Comparison of ENCODE assay signal across 8 cellular contexts in the genomic region with DNA sequence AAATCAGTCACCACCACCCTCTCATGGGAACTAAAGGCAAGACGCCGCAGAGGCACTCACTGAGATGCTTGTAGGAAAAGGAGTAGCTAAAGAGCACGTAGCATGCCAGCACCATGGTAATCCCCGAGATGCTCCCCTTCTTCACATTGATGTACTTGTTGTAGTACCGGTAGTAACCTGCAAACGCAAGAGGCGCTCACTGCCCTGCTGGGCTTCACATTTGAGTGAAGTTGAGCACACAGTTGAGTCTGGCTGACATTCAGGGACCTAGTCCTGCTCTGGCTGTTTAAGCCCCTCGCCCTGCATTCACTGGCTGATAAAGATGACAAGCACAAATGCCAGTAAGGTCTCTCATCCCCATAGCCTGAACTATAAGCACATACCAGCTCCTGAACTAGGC. TPM values are rescaled to one million over a fixed set of nuclear protein-coding genes. Genes with fewer than 3 reads are reported as not detected.
DNase-seq lines count a peak whose midpoint lies in the region; TF ChIP-seq lines count a peak whose summit lies in the region.

No MANE protein-coding gene starts in this region.

- H3K9ac ChIP-seq in GM23248 = no peak overlapping the region

- H3K9me3 ChIP-seq in GM23248 (ENCODE audit: low read depth) = no peaks in the 10 kb centered on the region
- H3K9me3 ChIP-seq in sigmoid colon = no peaks in the 10 kb centered on the region
- no peaks in the 10 kb centered on the region for H3K9me3 ChIP-seq in effector memory CD4-positive, alpha-beta T cell (ENCODE audit: control insufficient read depth, low read length)

- no peak for TF ChIP-seq EP300 in sigmoid colon (IDR thresholded peaks at IDR 0.05)

- peaks cover 30% of the 10 kb centered on the region for H3K36me3 Mint-ChIP-seq in Calu3 (ENCODE audit: insufficient read depth, unreplicated experiment)

- H3K27me3 ChIP-seq in GM23248 (replicated peaks; ENCODE audit: insufficient read depth) = no peaks in the 10 kb centered on the region
- H3K27me3 ChIP-seq in sigmoid colon = no peaks in the 10 kb centered on the region
- H3K27me3 ChIP-seq in effector memory CD4-positive, alpha-beta T cell (replicated peaks; ENCODE audit: control insufficient read depth, insufficient read depth, low read length, poor library complexity, severe bottlenecking) = no peaks in the 10 kb centered on the region

- H3K4me3 ChIP-seq in GM23248 (no peak overlapping the region), fibroblast of mammary gland (ENCODE audit: control insufficient read depth, low read depth, low read length) (no peak overlapping the region), sigmoid colon (no peak overlapping the region)
- H3K4me3 ChIP-seq in effector memory CD4-positive, alpha-beta T cell (ENCODE audit: insufficient read depth, low read depth, low read length, poor library complexity, severe bottlenecking) = no peak overlapping the region

- no peak overlapping the region for H3K27ac Mint-ChIP-seq in Calu3 (ENCODE audit: unreplicated experiment)

- DNase-seq in AG20443 (ENCODE audit: low spot score) (peak; percentile 27), GM23248 (peak; percentile 57), SKM-1 treated with dmso at 0.1 percent for 144 hours (lab: John Stamatoyannopoulos, UW; ENCODE audit: unreplicated experiment) (peak; percentile 48), fibroblast of mammary gland (ENCODE audit: low read depth) (peak; percentile 44), sigmoid colon (no peak), globus pallidus (ENCODE audit: low spot score) (no peak), Calu3 (no peak)
- DNase-seq in effector memory CD4-positive, alpha-beta T cell = no peak

- H2AFZ ChIP-seq in GM23248 = no peak overlapping the region

- intact Hi-C loops in sigmoid colon (cut with DNase I) = no loop called here
- intact Hi-C loops in Calu3 (cut with micrococcal nuclease; ENCODE audit: unreplicated experiment) = no loop called here

- H3K4me1 Mint-ChIP-seq in Calu3 (ENCODE audit: low read depth, unreplicated experiment) = no peaks in the 10 kb centered on the region

- peaks cover 16% of the 10 kb centered on the region for H3F3A ChIP-seq in GM23248 (ENCODE audit: insufficient read depth)

- H3K27ac ChIP-seq in GM23248 (no peak overlapping the region), sigmoid colon (no peak overlapping the region)
- H3K27ac ChIP-seq in effector memory CD4-positive, alpha-beta T cell (ENCODE audit: insufficient read depth, low read length, poor library complexity, severe bottlenecking) = no peak overlapping the region

- peak; percentile 47 for TF ChIP-seq CTCF in fibroblast of mammary gland (conservative IDR thresholded peaks at IDR 0.05; ENCODE audit: control insufficient read depth, insufficient read depth, low read depth, low read length)
- TF ChIP-seq CTCF in sigmoid colon (IDR thresholded peaks at IDR 0.05) = no peak
- no peak for TF ChIP-seq CTCF in Calu3 (IDR thresholded peaks at IDR 0.05; ENCODE audit: unreplicated experiment)

- WGBS in GM23248 (ENCODE audit: low coverage in 1 of 2, low lambda C conversion rate in 2 of 2, missing lambda C conversion rate in 2 of 2), 2 experiments = 79 to 83% methylated on average over 8 of the region's 8 CpGs
- WGBS in sigmoid colon, 2 donors = 90 to 92% methylated on average over 8 of the region's 8 CpGs

- H4K20me1 ChIP-seq in GM23248 (ENCODE audit: insufficient read depth) = peaks cover 8% of the 10 kb centered on the region; the same call in 1 of the 2 replicates

- H3K4me3 Mint-ChIP-seq in Calu3 (ENCODE audit: low read depth, unreplicated experiment) = no peak overlapping the region

- in situ Hi-C loops in GM23248 (cut with MboI) = no loop called here

- no peaks in the 10 kb centered on the region for H3K9me3 Mint-ChIP-seq in Calu3 (ENCODE audit: low read depth, unreplicated experiment)

- no peak overlapping the region for H3K4me2 ChIP-seq in GM23248 (ENCODE audit: unreplicated experiment)

- no peaks in the 10 kb centered on the region for H3K9me2 ChIP-seq in GM23248 (ENCODE audit: insufficient read depth)

- H3K4me1 ChIP-seq in GM23248 (ENCODE audit: insufficient read depth) (no peaks in the 10 kb centered on the region), sigmoid colon (peaks cover 0 to 43% (median 21%) of the 10 kb centered on the region in 4 donors)
- H3K4me1 ChIP-seq in effector memory CD4-positive, alpha-beta T cell (ENCODE audit: control insufficient read depth, insufficient read depth, low read length, poor library complexity, severe bottlenecking) = peaks cover 2% of the 10 kb centered on the region

- no peaks in the 10 kb centered on the region for H3K27me3 Mint-ChIP-seq in Calu3 (ENCODE audit: unreplicated experiment)

- peaks cover 93% of the 10 kb centered on the region for H3K79me2 ChIP-seq in GM23248 (ENCODE audit: insufficient read depth)

- no TSS peak for BruUV-seq in Calu3 (replicated peaks; lab: Mats Ljungman, UMichigan)

- CTCF ChIA-PET in Calu3 (lab: Charles Lee) = no interaction called here

- TF ChIP-seq POLR2A in sigmoid colon (IDR thresholded peaks at IDR 0.05) = no peak

- peaks cover 16% of the 10 kb centered on the region; the same call in 1 of the 2 replicates for H3K36me3 ChIP-seq in GM23248 (ENCODE audit: low read depth)
- peaks cover 5 to 68% (median 36%) of the 10 kb centered on the region in 4 donors for H3K36me3 ChIP-seq in sigmoid colon
- H3K36me3 ChIP-seq in effector memory CD4-positive, alpha-beta T cell (ENCODE audit: control insufficient read depth, insufficient read depth, low read length) = peaks cover 64% of the 10 kb centered on the region

RNA-seq across cellular contexts. Expression of a gene that starts 6.9 kb away (rescaled TPM):
- total RNA-seq in GM23248 (2014; rRNA removed; shearing (Covaris generic)) = 1,746 and 2,237 TPM in 2 replicates
- polyA plus RNA-seq in GM23248 (2016; fragmentation: Nextera tagmentation; extraction: Ambion mirVana) (719 and 722 TPM in 2 replicates), sigmoid colon (1,000 to 10,000 TPM; 1,517 to 2,013 (median 1,625) TPM)
- total RNA-seq in sigmoid colon (1,000 to 10,000 TPM in 1 of 4 donors, 100 to 1,000 TPM in 3; 550 to 1,502 (median 722) TPM), Calu3 (2022) (222 and 234 TPM in 2 replicates)

RNA-seq across cellular contexts. Expression of a gene that starts 13.6 kb away (rescaled TPM):
- 2.8 and 8.5 TPM in 2 replicates for total RNA-seq in GM23248 (2014; rRNA removed; shearing (Covaris generic))
- 4.5 and 5.3 TPM in 2 replicates for polyA plus RNA-seq in GM23248 (2016; fragmentation: Nextera tagmentation; extraction: Ambion mirVana)
- 10 to 100 TPM in 1 of 4 donors, 1 to 10 TPM in 3; 4.3 to 10.5 (median 7.0) TPM for total RNA-seq in sigmoid colon
- 10 to 100 TPM in 1 of 3 donors, 1 to 10 TPM in 2; 3.7 to 17.4 (median 6.0) TPM for polyA plus RNA-seq in sigmoid colon
- total RNA-seq in Calu3 (2022) = 17.2 and 18.9 TPM in 2 replicates

RNA-seq across cellular contexts. Expression of a gene that starts 20.3 kb away (rescaled TPM):
- 21.2 and 44.9 TPM in 2 replicates for total RNA-seq in GM23248 (2014; rRNA removed; shearing (Covaris generic))
- polyA plus RNA-seq in GM23248 (2016; fragmentation: Nextera tagmentation; extraction: Ambion mirVana) (16.4 and 19.5 TPM in 2 replicates), sigmoid colon (10 to 100 TPM; 12.7 to 28.0 (median 19.8) TPM)
- total RNA-seq in sigmoid colon (10 to 100 TPM; 26.8 to 32.3 (median 30.3) TPM), Calu3 (2022) (33.4 and 37.2 TPM in 2 replicates)

RNA-seq across cellular contexts. Expression of a gene that starts 20.5 kb away (rescaled TPM):
- total RNA-seq in GM23248 (2014; rRNA removed; shearing (Covaris generic)) = 5.2 and 13.7 TPM in 2 replicates
- 2.6 and 2.8 TPM in 2 replicates for polyA plus RNA-seq in GM23248 (2016; fragmentation: Nextera tagmentation; extraction: Ambion mirVana)
- 1 to 10 TPM; 4.6 to 6.4 (median 5.6) TPM for total RNA-seq in sigmoid colon
- polyA plus RNA-seq in sigmoid colon = 1 to 10 TPM; 1.2 to 5.5 (median 4.0) TPM
- 7.6 and 8.8 TPM in 2 replicates for total RNA-seq in Calu3 (2022)

RNA-seq across cellular contexts. Expression of a gene that starts 41.0 kb away (rescaled TPM):
- 17.3 and 24.3 TPM in 2 replicates for total RNA-seq in GM23248 (2014; rRNA removed; shearing (Covaris generic))
- 16.8 and 17.6 TPM in 2 replicates for polyA plus RNA-seq in GM23248 (2016; fragmentation: Nextera tagmentation; extraction: Ambion mirVana)
- total RNA-seq in sigmoid colon = 10 to 100 TPM; 29.4 to 38.8 (median 34.6) TPM
- 10 to 100 TPM; 19.2 to 25.5 (median 19.2) TPM for polyA plus RNA-seq in sigmoid colon
- 17.3 and 19.2 TPM in 2 replicates for total RNA-seq in Calu3 (2022)

Comparison
In these comparisons a context has a peak if more than half of its experiments do, and no peak if none do; other contexts are left out.
1. DNase-seq: peak in AG20443 (single experiment), GM23248 (single experiment), SKM-1 treated with dmso at 0.1 percent for 144 hours (single experiment) and fibroblast of mammary gland (single experiment); none in sigmoid colon (single experiment), globus pallidus (single experiment), Calu3 (single experiment) and effector memory CD4-positive, alpha-beta T cell (0 of 3).